In the genomic region with DNA sequence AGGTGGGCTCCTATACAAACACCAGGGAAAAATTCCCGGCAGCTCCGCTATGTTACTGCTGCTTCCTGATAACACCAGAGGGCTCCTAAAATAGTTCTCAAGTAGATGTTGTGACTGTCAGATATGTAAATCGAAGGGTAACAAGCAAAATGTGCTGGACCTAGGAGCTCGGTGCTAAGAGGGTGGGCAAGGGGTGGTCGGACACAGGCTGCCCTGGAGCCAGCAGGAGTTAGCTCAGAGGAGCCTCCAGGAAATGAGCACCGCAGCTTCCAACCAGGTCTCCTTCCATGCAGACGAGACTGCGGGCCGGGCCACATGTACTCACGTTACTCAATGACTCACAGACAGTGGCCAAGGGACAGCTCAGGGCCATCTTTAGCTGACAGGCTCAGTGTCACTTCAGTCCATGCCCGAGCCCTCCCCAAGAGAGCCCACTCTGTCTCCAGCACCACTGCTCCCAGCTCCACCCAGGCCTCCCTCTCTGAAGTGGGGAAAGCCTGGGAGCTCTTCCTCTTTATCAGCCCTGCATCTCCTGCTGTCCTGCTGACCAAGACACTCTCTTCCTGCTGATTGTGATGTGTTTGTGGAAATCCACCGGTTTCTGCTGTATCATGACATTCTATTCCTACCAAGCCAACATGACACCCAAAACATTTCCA, we compare ENCODE assay signal across 1 cellular context.
TF ChIP-seq lines count a peak whose summit lies in the region.

No MANE protein-coding gene starts in this region.

TF ChIP-seq in K562, 482 proteins besides CTCF, POLR2A, EP300 and RAD21 (continued from another document and continues in another):
- TF ChIP-seq THRB (CRISPR knock-in tag; conservative IDR thresholded peaks at IDR 0.05) = no peak
- no peak for TF ChIP-seq NFIX (CRISPR knock-in tag; IDR thresholded peaks at IDR 0.05; ENCODE audit: low read depth)
- TF ChIP-seq BRD4 (IDR thresholded peaks at IDR 0.05) = no peak
- no peak for TF ChIP-seq ZNF174 (CRISPR knock-in tag; IDR thresholded peaks at IDR 0.05)
- peak; percentile 77; the same call in 1 of the 2 replicates for TF ChIP-seq SMARCE1 (IDR thresholded peaks at IDR 0.05)
- no peak for TF ChIP-seq PBX2 (CRISPR knock-in tag; IDR thresholded peaks at IDR 0.05; ENCODE audit: low read depth)
- TF ChIP-seq PBX2 (tag; conservative IDR thresholded peaks at IDR 0.05; ENCODE audit: low read depth) = peak; percentile 56; the same call in 1 of the 2 replicates
- TF ChIP-seq, protein P1, sequence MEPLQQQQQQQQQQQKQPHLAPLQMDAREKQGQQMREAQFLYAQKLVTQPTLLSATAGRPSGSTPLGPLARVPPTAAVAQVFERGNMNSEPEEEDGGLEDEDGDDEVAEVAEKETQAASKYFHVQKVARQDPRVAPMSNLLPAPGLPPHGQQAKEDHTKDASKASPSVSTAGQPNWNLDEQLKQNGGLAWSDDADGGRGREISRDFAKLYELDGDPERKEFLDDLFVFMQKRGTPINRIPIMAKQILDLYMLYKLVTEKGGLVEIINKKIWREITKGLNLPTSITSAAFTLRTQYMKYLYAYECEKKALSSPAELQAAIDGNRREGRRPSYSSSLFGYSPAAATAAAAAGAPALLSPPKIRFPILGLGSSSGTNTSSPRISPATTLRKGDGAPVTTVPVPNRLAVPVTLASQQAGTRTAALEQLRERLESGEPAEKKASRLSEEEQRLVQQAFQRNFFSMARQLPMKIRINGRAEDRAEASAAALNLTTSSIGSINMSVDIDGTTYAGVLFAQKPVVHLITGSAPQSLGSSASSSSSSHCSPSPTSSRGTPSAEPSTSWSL (CRISPR knock-in tag; IDR thresholded peaks at IDR 0.05; ENCODE audit: borderline replicate concordance) = no peak
- TF ChIP-seq ZNF274 (IDR thresholded peaks at IDR 0.05; ENCODE audit: borderline replicate concordance, low read depth, low read length) = no peak
- no peak for TF ChIP-seq ZKSCAN8 (CRISPR knock-in tag; IDR thresholded peaks at IDR 0.05)
- TF ChIP-seq ZNF766 (CRISPR knock-in tag; conservative IDR thresholded peaks at IDR 0.05) = peak; percentile 61; the same call in 1 of the 2 replicates
- TF ChIP-seq TAF7 (tag; IDR thresholded peaks at IDR 0.05) = no peak
- peak; percentile 90 for TF ChIP-seq SMAD4 (CRISPR knock-in tag; conservative IDR thresholded peaks at IDR 0.05)
- peak; percentile 43; the same call in 1 of the 2 replicates for TF ChIP-seq ZFX (CRISPR knock-in tag; IDR thresholded peaks at IDR 0.05)
- no peak for TF ChIP-seq POLR3G (IDR thresholded peaks at IDR 0.05; ENCODE audit: extremely low read depth, insufficient read length, insufficient replicate concordance)
- no peak for TF ChIP-seq PCBP2 (IDR thresholded peaks at IDR 0.05; ENCODE audit: low read depth, low read length, poor library complexity, severe bottlenecking)
- peak; percentile 18; the same call in 1 of the 2 replicates for TF ChIP-seq ESRRA (IDR thresholded peaks at IDR 0.05; ENCODE audit: borderline replicate concordance, low read depth)
- TF ChIP-seq MCM7 (IDR thresholded peaks at IDR 0.05) = no peak
- TF ChIP-seq, protein P2, sequence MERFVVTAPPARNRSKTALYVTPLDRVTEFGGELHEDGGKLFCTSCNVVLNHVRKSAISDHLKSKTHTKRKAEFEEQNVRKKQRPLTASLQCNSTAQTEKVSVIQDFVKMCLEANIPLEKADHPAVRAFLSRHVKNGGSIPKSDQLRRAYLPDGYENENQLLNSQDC (CRISPR knock-in tag; IDR thresholded peaks at IDR 0.05) = no peak
- TF ChIP-seq ELF1 (tag; IDR thresholded peaks at IDR 0.05) = peak; percentile 60
- TF ChIP-seq FOXA3 (CRISPR knock-in tag; conservative IDR thresholded peaks at IDR 0.05 in 1 of 2, IDR thresholded peaks at IDR 0.05 in 1 of 2) = 0 out of 4 replicates have a peak, but pooled peaks of 1 of the 2 experiments have one; percentile 24
- no peak for TF ChIP-seq ILK (tag; IDR thresholded peaks at IDR 0.05; ENCODE audit: borderline replicate concordance, low read depth)
- TF ChIP-seq, protein P3, sequence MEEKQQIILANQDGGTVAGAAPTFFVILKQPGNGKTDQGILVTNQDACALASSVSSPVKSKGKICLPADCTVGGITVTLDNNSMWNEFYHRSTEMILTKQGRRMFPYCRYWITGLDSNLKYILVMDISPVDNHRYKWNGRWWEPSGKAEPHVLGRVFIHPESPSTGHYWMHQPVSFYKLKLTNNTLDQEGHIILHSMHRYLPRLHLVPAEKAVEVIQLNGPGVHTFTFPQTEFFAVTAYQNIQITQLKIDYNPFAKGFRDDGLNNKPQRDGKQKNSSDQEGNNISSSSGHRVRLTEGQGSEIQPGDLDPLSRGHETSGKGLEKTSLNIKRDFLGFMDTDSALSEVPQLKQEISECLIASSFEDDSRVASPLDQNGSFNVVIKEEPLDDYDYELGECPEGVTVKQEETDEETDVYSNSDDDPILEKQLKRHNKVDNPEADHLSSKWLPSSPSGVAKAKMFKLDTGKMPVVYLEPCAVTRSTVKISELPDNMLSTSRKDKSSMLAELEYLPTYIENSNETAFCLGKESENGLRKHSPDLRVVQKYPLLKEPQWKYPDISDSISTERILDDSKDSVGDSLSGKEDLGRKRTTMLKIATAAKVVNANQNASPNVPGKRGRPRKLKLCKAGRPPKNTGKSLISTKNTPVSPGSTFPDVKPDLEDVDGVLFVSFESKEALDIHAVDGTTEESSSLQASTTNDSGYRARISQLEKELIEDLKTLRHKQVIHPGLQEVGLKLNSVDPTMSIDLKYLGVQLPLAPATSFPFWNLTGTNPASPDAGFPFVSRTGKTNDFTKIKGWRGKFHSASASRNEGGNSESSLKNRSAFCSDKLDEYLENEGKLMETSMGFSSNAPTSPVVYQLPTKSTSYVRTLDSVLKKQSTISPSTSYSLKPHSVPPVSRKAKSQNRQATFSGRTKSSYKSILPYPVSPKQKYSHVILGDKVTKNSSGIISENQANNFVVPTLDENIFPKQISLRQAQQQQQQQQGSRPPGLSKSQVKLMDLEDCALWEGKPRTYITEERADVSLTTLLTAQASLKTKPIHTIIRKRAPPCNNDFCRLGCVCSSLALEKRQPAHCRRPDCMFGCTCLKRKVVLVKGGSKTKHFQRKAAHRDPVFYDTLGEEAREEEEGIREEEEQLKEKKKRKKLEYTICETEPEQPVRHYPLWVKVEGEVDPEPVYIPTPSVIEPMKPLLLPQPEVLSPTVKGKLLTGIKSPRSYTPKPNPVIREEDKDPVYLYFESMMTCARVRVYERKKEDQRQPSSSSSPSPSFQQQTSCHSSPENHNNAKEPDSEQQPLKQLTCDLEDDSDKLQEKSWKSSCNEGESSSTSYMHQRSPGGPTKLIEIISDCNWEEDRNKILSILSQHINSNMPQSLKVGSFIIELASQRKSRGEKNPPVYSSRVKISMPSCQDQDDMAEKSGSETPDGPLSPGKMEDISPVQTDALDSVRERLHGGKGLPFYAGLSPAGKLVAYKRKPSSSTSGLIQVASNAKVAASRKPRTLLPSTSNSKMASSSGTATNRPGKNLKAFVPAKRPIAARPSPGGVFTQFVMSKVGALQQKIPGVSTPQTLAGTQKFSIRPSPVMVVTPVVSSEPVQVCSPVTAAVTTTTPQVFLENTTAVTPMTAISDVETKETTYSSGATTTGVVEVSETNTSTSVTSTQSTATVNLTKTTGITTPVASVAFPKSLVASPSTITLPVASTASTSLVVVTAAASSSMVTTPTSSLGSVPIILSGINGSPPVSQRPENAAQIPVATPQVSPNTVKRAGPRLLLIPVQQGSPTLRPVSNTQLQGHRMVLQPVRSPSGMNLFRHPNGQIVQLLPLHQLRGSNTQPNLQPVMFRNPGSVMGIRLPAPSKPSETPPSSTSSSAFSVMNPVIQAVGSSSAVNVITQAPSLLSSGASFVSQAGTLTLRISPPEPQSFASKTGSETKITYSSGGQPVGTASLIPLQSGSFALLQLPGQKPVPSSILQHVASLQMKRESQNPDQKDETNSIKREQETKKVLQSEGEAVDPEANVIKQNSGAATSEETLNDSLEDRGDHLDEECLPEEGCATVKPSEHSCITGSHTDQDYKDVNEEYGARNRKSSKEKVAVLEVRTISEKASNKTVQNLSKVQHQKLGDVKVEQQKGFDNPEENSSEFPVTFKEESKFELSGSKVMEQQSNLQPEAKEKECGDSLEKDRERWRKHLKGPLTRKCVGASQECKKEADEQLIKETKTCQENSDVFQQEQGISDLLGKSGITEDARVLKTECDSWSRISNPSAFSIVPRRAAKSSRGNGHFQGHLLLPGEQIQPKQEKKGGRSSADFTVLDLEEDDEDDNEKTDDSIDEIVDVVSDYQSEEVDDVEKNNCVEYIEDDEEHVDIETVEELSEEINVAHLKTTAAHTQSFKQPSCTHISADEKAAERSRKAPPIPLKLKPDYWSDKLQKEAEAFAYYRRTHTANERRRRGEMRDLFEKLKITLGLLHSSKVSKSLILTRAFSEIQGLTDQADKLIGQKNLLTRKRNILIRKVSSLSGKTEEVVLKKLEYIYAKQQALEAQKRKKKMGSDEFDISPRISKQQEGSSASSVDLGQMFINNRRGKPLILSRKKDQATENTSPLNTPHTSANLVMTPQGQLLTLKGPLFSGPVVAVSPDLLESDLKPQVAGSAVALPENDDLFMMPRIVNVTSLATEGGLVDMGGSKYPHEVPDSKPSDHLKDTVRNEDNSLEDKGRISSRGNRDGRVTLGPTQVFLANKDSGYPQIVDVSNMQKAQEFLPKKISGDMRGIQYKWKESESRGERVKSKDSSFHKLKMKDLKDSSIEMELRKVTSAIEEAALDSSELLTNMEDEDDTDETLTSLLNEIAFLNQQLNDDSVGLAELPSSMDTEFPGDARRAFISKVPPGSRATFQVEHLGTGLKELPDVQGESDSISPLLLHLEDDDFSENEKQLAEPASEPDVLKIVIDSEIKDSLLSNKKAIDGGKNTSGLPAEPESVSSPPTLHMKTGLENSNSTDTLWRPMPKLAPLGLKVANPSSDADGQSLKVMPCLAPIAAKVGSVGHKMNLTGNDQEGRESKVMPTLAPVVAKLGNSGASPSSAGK (IDR thresholded peaks at IDR 0.05) = peak; percentile 95
- TF ChIP-seq CHD4 (IDR thresholded peaks at IDR 0.05; ENCODE audit: insufficient read depth, insufficient replicate concordance, low read depth, low read length, poor library complexity, severe bottlenecking) = peak; percentile 51
- TF ChIP-seq SMAD3 (CRISPR knock-in tag; conservative IDR thresholded peaks at IDR 0.05) = no peak
- no peak; the same call in none of the 2 replicates for TF ChIP-seq EP400 (IDR thresholded peaks at IDR 0.05)
- TF ChIP-seq IFI16 (CRISPR knock-in tag; IDR thresholded peaks at IDR 0.05) = no peak
- no peak for TF ChIP-seq RAD51 (IDR thresholded peaks at IDR 0.05; ENCODE audit: borderline replicate concordance, low read depth)
- no peak for TF ChIP-seq GTF2E2 (tag; IDR thresholded peaks at IDR 0.05)
- TF ChIP-seq, protein P4, sequence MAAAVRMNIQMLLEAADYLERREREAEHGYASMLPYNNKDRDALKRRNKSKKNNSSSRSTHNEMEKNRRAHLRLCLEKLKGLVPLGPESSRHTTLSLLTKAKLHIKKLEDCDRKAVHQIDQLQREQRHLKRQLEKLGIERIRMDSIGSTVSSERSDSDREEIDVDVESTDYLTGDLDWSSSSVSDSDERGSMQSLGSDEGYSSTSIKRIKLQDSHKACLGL (CRISPR knock-in tag; IDR thresholded peaks at IDR 0.05; ENCODE audit: borderline replicate concordance, poor library complexity, severe bottlenecking) = no peak
- no peak for TF ChIP-seq CLOCK (CRISPR knock-in tag; IDR thresholded peaks at IDR 0.05; ENCODE audit: borderline replicate concordance)
